In genomic region chr17:35063514-35064223, GRCh38 we compare ENCODE assay signal across 8 cellular contexts. TPM values are rescaled to one million over a fixed set of nuclear protein-coding genes. Genes with fewer than 3 reads are reported as not detected.
DNase-seq lines count a peak whose midpoint lies in the region; ATAC-seq and TF ChIP-seq lines count a peak whose summit lies in the region.

RFFL (minus strand) TSS chr17:35063707; CDS start chr17:35026553, 37,154 bp downstream.

- H3K27me3 ChIP-seq in dorsolateral prefrontal cortex (no peaks in the 10 kb centered on the region), right lobe of liver (no peaks in the 10 kb centered on the region)

- intact Hi-C loops in dorsolateral prefrontal cortex (cut with DNase I) = loop anchor here (2.0 kb wide), 3 partner anchors 25 to 65 kb away; no protein-coding TSS in a partner anchor
- intact Hi-C loops in right lobe of liver (cut with DNase I) = no loop called here

- H3K36me3 ChIP-seq in right lobe of liver = no peaks in the 10 kb centered on the region

- 2% methylated on average over 5 of the region's 6 CpGs for WGBS in right lobe of liver (ENCODE audit: insufficient coverage, low coverage, low lambda C conversion rate, missing lambda C conversion rate)

- H3K27ac ChIP-seq in dorsolateral prefrontal cortex (peak within 1 kb of the TSS; percentile 84 to 100 (median 97)), right lobe of liver (peak within 1 kb of the TSS; percentile 71 to 88 (median 80))

- H3K4me1 ChIP-seq in right lobe of liver = peaks cover 0 to 60% (median 13%) of the 10 kb centered on the region in 4 donors

- TF ChIP-seq POLR2A in right lobe of liver (IDR thresholded peaks at IDR 0.05) = peak; percentile 94

- peak; percentile 91 for ATAC-seq in GM18909 (IDR thresholded peaks at IDR 0.05; ENCODE audit: poor library complexity, unreplicated experiment)
- peak; percentile 90 for ATAC-seq in HG03175 (IDR thresholded peaks at IDR 0.05; ENCODE audit: unreplicated experiment)
- peak; percentile 92 to 98 (median 96) for ATAC-seq in right lobe of liver

- H3K9me3 ChIP-seq in right lobe of liver = no peaks in the 10 kb centered on the region

- TF ChIP-seq CTCF in AG09309 (IDR thresholded peaks at IDR 0.05; ENCODE audit: control insufficient read depth, insufficient read depth, low read depth, low read length, missing control alignments) (no peak), dorsolateral prefrontal cortex (IDR thresholded peaks at IDR 0.05 in 54 of 56, conservative IDR thresholded peaks at IDR 0.05 in 2 of 56; ENCODE audit: low read depth in 1 of 56, partially characterized antibody in 56 of 56) (peak in 49 of 56 donors; percentile 17 to 67 (median 42)), right lobe of liver (IDR thresholded peaks at IDR 0.05) (peak in 2 of 4 donors; percentile 3 to 12)

- DNase-seq in AG09309 (ENCODE audit: low read depth) (peak; percentile 93), NCI-H510A (lab: John Stamatoyannopoulos, UW) (peak; percentile 84), dorsolateral prefrontal cortex (peak; percentile 53 to 96 (median 90)), right lobe of liver (peak; percentile 83 to 93 (median 90))
- DNase-seq in activated CD4-positive, alpha-beta T cell treated with anti-CD3 and anti-CD28 coated beads, Interleukin-2, amount 50 U/mL, for 24 hours (ENCODE audit: low read depth in 1 of 2, low spot score in 1 of 2) = peak; percentile 59 to 88
- DNase-seq in stimulated activated CD4-positive, alpha-beta T cell treated with anti-CD3 and anti-CD28 coated beads, Interleukin-4, amount 100 ng/mL, for 4 hours = peak; percentile 69 to 89

- H3K4me3 ChIP-seq in AG09309 (ENCODE audit: control insufficient read depth, low read depth, low read length) (peak within 1 kb of the TSS; percentile 22), dorsolateral prefrontal cortex (peak within 1 kb of the TSS in 55 of 59 donors; percentile 2 to 58 (median 36)), right lobe of liver (peak within 1 kb of the TSS; percentile 27 to 59 (median 44))

RNA-seq across cellular contexts. Expression of gene RFFL, which starts in this region (rescaled TPM):
- total RNA-seq in dorsolateral prefrontal cortex (100 to 1,000 TPM in 3 of 120 experiments, 10 to 100 TPM in 117; 18.0 to 137 (median 45.5) TPM), right lobe of liver (10 to 100 TPM; 29.0 to 39.0 (median 34.1) TPM)

Comparison
In these comparisons a context has a peak if more than half of its experiments do, and no peak if none do; other contexts are left out.
1. Peak in every context shown above with its lines: DNase-seq, ATAC-seq, H3K4me3 ChIP-seq and H3K27ac ChIP-seq.
2. intact Hi-C loops: an anchor here in dorsolateral prefrontal cortex (2.0 kb wide); none called in right lobe of liver.